8 cellular contexts compared by ENCODE assay signal in the genomic region with DNA sequence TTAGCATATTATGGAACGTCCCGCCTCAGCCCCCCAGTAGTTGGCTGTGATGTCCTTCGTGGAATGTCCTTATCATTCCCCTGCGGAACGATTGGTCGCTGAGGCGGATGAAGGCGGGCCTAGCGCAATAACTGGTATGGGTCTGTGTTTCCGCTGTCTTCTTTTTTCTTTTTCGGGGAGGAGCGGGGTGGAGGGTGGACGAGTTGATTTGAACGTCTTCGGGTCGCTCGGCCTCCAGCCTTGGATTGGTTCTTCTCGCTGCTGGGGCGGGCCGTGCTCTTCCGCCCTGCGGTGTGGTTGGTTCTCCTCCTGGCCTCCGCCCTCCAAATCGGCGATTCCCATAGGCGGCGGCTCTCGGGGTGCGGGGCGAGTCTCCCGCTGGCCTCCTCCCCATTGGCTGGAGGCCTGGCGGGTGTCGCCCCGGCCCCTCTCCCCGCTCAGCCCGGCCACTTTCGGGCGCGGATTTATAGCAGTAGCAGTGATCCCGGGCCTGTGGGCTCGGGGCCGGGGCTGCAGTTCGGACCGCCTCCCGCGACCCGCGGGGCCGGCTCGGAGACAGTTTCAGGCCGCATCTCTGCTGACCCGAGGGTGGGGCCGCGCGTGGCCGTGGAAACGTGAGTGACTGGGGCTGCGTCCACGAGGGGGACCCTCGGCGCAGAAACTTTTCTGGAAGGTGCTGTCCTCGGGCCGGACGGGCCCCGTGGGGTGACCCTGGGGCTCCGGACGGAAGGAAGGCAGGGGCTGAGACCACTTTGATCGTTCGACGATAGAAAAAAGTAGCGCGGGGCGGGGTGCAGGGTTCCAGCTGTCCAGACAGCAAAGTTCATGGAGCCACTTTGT. TPM values are rescaled to one million over a fixed set of nuclear protein-coding genes. Genes with fewer than 3 reads are reported as not detected.
DNase-seq lines count a peak whose midpoint lies in the region; ATAC-seq and TF ChIP-seq lines count a peak whose summit lies in the region.

No MANE protein-coding gene starts in this region.

- H3K27me3 Mint-ChIP-seq in CD14-positive monocyte (ENCODE audit: low read depth in 3 of 3), result peaks cover 0 to 4% (median 2%) of the 10 kb centered on the region in 3 donors

- DNase-seq in CD14-positive monocyte (ENCODE audit: low spot score) (peak; percentile 99), NCI-H69 (lab: John Stamatoyannopoulos, UW) (peak; percentile 100), dedifferentiated amniotic fluid mesenchymal stem cell (ENCODE audit: extremely low spot score) (peak; percentile 100), left lobe of liver (ENCODE audit: low spot score) (peak; percentile 99)
- peak; percentile 85 to 97 for DNase-seq in activated CD4-positive, alpha-beta T cell treated with anti-CD3 and anti-CD28 coated beads, Interleukin-2, amount 50 U/mL, for 24 hours (ENCODE audit: low read depth in 1 of 2, low spot score in 1 of 2)
- DNase-seq in stimulated activated CD4-positive, alpha-beta T cell treated with anti-CD3 and anti-CD28 coated beads, Interleukin-2, amount 100 ng/mL, for 24 hours, result peak; percentile 94 to 95

- peaks cover 13 to 19% of the 10 kb centered on the region in 2 donors for H3K36me3 Mint-ChIP-seq in CD14-positive monocyte

- H3K9me3 Mint-ChIP-seq in CD14-positive monocyte, result peaks cover 0 to 2% (median 0%) of the 10 kb centered on the region in 7 donors

- no peak for TF ChIP-seq CTCF in CD14-positive monocyte (IDR thresholded peaks at IDR 0.05)

- H3K27ac Mint-ChIP-seq in CD14-positive monocyte, result peak overlapping the region; percentile 90 to 97 (median 95)

- H3K4me1 Mint-ChIP-seq in CD14-positive monocyte, result peaks cover 33% of the 10 kb centered on the region

- peak overlapping the region; percentile 96 for H3K4me3 Mint-ChIP-seq in CD14-positive monocyte

- intact Hi-C loops in CD14-positive monocyte (cut with micrococcal nuclease), result loop anchor here (1.0 to 10.0 kb wide), 8 partner anchors 9 to 439 kb away; a partner anchor contains a TSS

- ATAC-seq in GM19395 (IDR thresholded peaks at IDR 0.05; ENCODE audit: unreplicated experiment) (peak; percentile 61), HG03558 (IDR thresholded peaks at IDR 0.05; ENCODE audit: extremely low read depth, unreplicated experiment) (peak; percentile 48), left lobe of liver (peak; percentile 63)

RNA-seq across cellular contexts. Expression of a gene that starts 2.1 kb away (rescaled TPM):
- 10 to 100 TPM in 1 of 2 donors, 1 to 10 TPM in 1; 8.4 to 11.8 TPM for polyA plus RNA-seq in CD14-positive monocyte
- 15.2 TPM for total RNA-seq in left lobe of liver

RNA-seq across cellular contexts. Expression of a gene that starts 9.7 kb away (rescaled TPM):
- 100 to 1,000 TPM; 130 to 227 TPM for polyA plus RNA-seq in CD14-positive monocyte
- 33.9 TPM for total RNA-seq in left lobe of liver

Comparison
In these comparisons a context has a peak if more than half of its experiments do, and no peak if none do; other contexts are left out.
1. Peak in every context shown above with its lines: DNase-seq and ATAC-seq.